ENCODE assay signal across 1 cellular context in genomic region chr6:30740540-30740870, GRCh38.
TF ChIP-seq lines count a peak whose summit lies in the region.

No MANE protein-coding gene starts in this region.

TF ChIP-seq in HepG2, 621 proteins besides CTCF, POLR2A, EP300 and RAD21:
- TF ChIP-seq ATAD3A (CRISPR knock-in tag; IDR thresholded peaks at IDR 0.05) (no peak), POLR2G (IDR thresholded peaks at IDR 0.05; ENCODE audit: low read depth, low read length) (peak; percentile 9; the same call in 1 of the 2 replicates), KLF16 (CRISPR knock-in tag; IDR thresholded peaks at IDR 0.05) (0 out of 4 replicates have a peak, but pooled peaks of 1 of the 2 experiments have one; percentile 12)
